ENCODE assay signal across 1 cellular context in the genomic region with DNA sequence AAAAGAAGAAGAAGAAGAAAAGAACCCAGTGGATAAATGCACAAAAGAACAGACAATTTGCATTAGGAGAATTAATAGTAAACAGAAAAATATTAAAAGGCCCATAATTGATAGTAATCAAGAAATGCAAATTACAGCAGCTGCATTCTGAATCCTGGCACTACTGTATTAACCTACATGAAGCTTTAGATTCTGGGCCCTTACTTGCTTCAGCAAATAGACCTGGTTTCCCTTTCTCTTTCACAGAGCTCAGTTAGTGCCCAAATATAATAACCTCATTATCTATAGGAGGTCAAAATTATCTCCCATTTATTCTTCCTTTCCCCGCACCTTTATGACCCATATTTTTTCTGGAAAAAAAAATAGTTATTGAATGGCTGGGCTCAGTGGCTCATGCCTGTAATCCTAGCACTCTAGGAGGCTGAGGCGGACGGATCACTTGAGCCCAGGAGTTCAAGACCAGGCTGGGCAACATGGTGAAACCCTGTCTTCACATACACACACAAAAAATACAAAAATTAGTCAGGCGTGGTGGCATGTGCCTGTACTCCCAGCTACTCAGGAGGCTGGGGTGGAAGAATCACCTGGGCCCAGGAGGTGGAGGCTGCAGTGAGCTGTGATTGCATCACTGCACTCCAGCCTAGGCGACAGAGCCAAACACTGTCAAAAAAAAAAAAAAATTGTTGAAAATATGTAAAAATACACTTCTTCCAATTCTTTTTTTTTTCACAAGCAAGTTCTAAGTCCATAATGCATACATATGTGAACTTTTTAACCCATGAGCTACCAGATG.
TF ChIP-seq lines count a peak whose summit lies in the region.

No MANE protein-coding gene starts in this region.

TF ChIP-seq in HepG2, 621 proteins besides CTCF, POLR2A, EP300 and RAD21:
- TF ChIP-seq, protein P1, sequence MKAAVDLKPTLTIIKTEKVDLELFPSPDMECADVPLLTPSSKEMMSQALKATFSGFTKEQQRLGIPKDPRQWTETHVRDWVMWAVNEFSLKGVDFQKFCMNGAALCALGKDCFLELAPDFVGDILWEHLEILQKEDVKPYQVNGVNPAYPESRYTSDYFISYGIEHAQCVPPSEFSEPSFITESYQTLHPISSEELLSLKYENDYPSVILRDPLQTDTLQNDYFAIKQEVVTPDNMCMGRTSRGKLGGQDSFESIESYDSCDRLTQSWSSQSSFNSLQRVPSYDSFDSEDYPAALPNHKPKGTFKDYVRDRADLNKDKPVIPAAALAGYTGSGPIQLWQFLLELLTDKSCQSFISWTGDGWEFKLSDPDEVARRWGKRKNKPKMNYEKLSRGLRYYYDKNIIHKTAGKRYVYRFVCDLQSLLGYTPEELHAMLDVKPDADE (CRISPR knock-in tag; IDR thresholded peaks at IDR 0.05), result no peak
- TF ChIP-seq ZSCAN29 (CRISPR knock-in tag; conservative IDR thresholded peaks at IDR 0.05) (no peak), CEBPG (CRISPR knock-in tag; IDR thresholded peaks at IDR 0.05) (0 out of 2 replicates have a peak, but pooled peaks have one; percentile 21)
- TF ChIP-seq, protein P2, sequence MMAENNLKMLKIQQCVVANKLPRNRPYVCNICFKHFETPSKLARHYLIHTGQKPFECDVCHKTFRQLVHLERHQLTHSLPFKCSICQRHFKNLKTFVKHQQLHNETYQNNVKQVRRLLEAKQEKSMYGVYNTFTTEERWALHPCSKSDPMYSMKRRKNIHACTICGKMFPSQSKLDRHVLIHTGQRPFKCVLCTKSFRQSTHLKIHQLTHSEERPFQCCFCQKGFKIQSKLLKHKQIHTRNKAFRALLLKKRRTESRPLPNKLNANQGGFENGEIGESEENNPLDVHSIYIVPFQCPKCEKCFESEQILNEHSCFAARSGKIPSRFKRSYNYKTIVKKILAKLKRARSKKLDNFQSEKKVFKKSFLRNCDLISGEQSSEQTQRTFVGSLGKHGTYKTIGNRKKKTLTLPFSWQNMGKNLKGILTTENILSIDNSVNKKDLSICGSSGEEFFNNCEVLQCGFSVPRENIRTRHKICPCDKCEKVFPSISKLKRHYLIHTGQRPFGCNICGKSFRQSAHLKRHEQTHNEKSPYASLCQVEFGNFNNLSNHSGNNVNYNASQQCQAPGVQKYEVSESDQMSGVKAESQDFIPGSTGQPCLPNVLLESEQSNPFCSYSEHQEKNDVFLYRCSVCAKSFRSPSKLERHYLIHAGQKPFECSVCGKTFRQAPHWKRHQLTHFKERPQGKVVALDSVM (CRISPR knock-in tag; IDR thresholded peaks at IDR 0.05), result peak; percentile 41; the same call in 1 of the 2 replicates
